In genomic region chr18:69067048-69067447, GRCh38 we compare ENCODE assay signal across 35 cellular contexts.
"Had no signal": no experiment of that assay in that cellular context is flagged by ENCODE, and none has a peak within 500 bp of the region (broad histone marks: within the 10 kb centered on the region; RNA-seq: fewer than 3 reads in every experiment).

No MANE protein-coding gene starts in this region.

- H3K4me3 ChIP-seq: MG63 had no signal

- DNase-seq: Kasumi-1, MG63, MM.1S, MV-4-11, NCI-H1048, NCI-H1092, NCI-H1092 treated with DMSO at 0.1 percent for 48 hours, NCI-H1105, NCI-H1105 treated with DMSO at 0.1 percent for 48 hours, NCI-H1417, NCI-H1417 treated with DMSO at 0.1 percent for 48 hours, NCI-H1436, NCI-H1436 treated with DMSO at 0.1 percent for 48 hours, NCI-H146, NCI-H1694, NCI-H1694 treated with DMSO at 0.1 percent for 48 hours, NCI-H187, NCI-H187 treated with DMSO at 0.1 percent for 48 hours, NCI-H1930, NCI-H2029, NCI-H2029 treated with DMSO at 0.1 percent for 48 hours, NCI-H2081, NCI-H2081 treated with DMSO at 0.1 percent for 48 hours, NCI-H2107, NCI-H2171, NCI-H2171 treated with DMSO at 0.1 percent for 48 hours, NCI-H2227 treated with DMSO at 0.1 percent for 48 hours, NCI-H226, NCI-H345, NCI-H446, NCI-H446 treated with DMSO at 0.1 percent for 48 hours, NCI-H510A, NCI-H510A treated with DMSO at 0.1 percent for 48 hours, NCI-H524, NCI-H524 treated with DMSO at 0.1 percent for 48 hours had no signal

- H3K36me3 ChIP-seq: MG63 had no signal

- H3K27me3 ChIP-seq: MG63 had no signal

- H3K9me3 ChIP-seq: MG63 had no signal
